2 cellular contexts compared by ENCODE assay signal in the genomic region with DNA sequence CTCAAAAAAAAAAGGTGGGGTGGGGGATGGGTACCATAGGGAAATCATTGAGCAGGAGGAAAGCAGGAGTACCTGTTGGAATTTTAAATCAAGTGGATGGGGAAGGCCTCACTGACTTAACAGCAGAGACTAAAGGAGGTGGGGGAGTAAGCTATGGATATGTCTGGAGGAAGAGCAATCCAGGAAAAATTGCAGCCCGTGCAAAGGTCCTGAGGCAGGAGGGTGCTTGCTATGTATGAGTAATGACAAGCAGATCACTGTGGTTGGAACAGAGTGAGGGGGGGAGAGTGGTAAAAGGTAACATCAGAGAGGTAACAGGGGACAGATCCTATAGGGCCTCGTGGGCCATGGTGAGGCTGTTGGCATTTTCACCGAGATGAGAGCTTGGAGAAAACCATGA.
TF ChIP-seq lines count a peak whose summit lies in the region.

No MANE protein-coding gene starts in this region.

TF ChIP-seq in HEK293, 187 proteins besides CTCF, POLR2A, EP300 and RAD21:
- peak; percentile 96 for TF ChIP-seq ZNF623 (tag by site-specific recombination; IDR thresholded peaks at IDR 0.05)
- TF ChIP-seq, protein P1, sequence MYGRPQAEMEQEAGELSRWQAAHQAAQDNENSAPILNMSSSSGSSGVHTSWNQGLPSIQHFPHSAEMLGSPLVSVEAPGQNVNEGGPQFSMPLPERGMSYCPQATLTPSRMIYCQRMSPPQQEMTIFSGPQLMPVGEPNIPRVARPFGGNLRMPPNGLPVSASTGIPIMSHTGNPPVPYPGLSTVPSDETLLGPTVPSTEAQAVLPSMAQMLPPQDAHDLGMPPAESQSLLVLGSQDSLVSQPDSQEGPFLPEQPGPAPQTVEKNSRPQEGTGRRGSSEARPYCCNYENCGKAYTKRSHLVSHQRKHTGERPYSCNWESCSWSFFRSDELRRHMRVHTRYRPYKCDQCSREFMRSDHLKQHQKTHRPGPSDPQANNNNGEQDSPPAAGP (tag by site-specific recombination; IDR thresholded peaks at IDR 0.05): no peak
TF ChIP-seq in HEK293: peak in this region for 1.

TF ChIP-seq in GM12878, 131 proteins besides CTCF, POLR2A, EP300 and RAD21:
- TF ChIP-seq ZNF217 (IDR thresholded peaks at IDR 0.05) (no peak), JUNB (IDR thresholded peaks at IDR 0.05) (no peak), CREM (IDR thresholded peaks at IDR 0.05; ENCODE audit: low read depth) (no peak), PAX5 (IDR thresholded peaks at IDR 0.05; ENCODE audit: borderline replicate concordance, low read depth, low read length) (no peak), ZNF207 (IDR thresholded peaks at IDR 0.05; ENCODE audit: borderline replicate concordance) (no peak)
- TF ChIP-seq, protein P2, sequence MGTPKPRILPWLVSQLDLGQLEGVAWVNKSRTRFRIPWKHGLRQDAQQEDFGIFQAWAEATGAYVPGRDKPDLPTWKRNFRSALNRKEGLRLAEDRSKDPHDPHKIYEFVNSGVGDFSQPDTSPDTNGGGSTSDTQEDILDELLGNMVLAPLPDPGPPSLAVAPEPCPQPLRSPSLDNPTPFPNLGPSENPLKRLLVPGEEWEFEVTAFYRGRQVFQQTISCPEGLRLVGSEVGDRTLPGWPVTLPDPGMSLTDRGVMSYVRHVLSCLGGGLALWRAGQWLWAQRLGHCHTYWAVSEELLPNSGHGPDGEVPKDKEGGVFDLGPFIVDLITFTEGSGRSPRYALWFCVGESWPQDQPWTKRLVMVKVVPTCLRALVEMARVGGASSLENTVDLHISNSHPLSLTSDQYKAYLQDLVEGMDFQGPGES (IDR thresholded peaks at IDR 0.05): no peak
- TF ChIP-seq, protein P3, sequence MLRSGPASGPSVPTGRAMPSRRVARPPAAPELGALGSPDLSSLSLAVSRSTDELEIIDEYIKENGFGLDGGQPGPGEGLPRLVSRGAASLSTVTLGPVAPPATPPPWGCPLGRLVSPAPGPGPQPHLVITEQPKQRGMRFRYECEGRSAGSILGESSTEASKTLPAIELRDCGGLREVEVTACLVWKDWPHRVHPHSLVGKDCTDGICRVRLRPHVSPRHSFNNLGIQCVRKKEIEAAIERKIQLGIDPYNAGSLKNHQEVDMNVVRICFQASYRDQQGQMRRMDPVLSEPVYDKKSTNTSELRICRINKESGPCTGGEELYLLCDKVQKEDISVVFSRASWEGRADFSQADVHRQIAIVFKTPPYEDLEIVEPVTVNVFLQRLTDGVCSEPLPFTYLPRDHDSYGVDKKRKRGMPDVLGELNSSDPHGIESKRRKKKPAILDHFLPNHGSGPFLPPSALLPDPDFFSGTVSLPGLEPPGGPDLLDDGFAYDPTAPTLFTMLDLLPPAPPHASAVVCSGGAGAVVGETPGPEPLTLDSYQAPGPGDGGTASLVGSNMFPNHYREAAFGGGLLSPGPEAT (IDR thresholded peaks at IDR 0.05; ENCODE audit: low read depth): no peak
- TF ChIP-seq, protein P4, sequence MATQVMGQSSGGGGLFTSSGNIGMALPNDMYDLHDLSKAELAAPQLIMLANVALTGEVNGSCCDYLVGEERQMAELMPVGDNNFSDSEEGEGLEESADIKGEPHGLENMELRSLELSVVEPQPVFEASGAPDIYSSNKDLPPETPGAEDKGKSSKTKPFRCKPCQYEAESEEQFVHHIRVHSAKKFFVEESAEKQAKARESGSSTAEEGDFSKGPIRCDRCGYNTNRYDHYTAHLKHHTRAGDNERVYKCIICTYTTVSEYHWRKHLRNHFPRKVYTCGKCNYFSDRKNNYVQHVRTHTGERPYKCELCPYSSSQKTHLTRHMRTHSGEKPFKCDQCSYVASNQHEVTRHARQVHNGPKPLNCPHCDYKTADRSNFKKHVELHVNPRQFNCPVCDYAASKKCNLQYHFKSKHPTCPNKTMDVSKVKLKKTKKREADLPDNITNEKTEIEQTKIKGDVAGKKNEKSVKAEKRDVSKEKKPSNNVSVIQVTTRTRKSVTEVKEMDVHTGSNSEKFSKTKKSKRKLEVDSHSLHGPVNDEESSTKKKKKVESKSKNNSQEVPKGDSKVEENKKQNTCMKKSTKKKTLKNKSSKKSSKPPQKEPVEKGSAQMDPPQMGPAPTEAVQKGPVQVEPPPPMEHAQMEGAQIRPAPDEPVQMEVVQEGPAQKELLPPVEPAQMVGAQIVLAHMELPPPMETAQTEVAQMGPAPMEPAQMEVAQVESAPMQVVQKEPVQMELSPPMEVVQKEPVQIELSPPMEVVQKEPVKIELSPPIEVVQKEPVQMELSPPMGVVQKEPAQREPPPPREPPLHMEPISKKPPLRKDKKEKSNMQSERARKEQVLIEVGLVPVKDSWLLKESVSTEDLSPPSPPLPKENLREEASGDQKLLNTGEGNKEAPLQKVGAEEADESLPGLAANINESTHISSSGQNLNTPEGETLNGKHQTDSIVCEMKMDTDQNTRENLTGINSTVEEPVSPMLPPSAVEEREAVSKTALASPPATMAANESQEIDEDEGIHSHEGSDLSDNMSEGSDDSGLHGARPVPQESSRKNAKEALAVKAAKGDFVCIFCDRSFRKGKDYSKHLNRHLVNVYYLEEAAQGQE (IDR thresholded peaks at IDR 0.05; ENCODE audit: low read depth, low read length): no peak
